In the genomic region with DNA sequence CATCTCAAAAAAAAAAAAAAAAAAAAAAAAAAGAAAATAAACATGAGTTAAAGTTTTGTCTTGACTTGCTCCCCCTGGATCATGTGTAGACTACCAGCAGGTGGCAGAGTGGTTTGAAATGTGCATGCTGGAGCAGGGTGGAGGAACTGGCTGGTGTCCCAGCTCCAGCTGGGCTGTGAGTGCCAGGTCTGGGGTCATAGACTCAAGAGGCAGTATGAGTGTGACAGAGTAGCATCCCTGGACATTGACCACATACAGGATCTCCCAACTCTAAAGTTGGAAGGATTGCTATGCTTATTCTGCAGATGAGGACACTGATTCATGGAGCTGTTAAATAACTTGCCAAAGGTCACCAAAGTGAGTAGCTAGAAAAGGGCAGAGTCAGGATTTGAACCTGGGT, we compare ENCODE assay signal across 8 cellular contexts.
DNase-seq lines count a peak whose midpoint lies in the region; TF ChIP-seq lines count a peak whose summit lies in the region.

No MANE protein-coding gene starts in this region.

- H3K36me3 ChIP-seq in MM.1S (replicated peaks; ENCODE audit: insufficient read depth, low read length), result no peaks in the 10 kb centered on the region

- peaks cover 29% of the 10 kb centered on the region for H3K9me3 Mint-ChIP-seq in HFFc6

- TF ChIP-seq CTCF in HFFc6 (IDR thresholded peaks at IDR 0.05) (peak; percentile 44; the same call in 1 of the 2 replicates), MM.1S (IDR thresholded peaks at IDR 0.05; ENCODE audit: low read length) (no peak)

- H3K27ac Mint-ChIP-seq in HFFc6, result no peak overlapping the region

- H3K27me3 Mint-ChIP-seq in HFFc6 (ENCODE audit: insufficient read depth), result no peaks in the 10 kb centered on the region

- H3K79me2 ChIP-seq in MM.1S (ENCODE audit: low read length), result no peaks in the 10 kb centered on the region

- no peaks in the 10 kb centered on the region for H3K9me2 ChIP-seq in MM.1S (replicated peaks; ENCODE audit: insufficient read depth, low read length)

- no peaks in the 10 kb centered on the region for H3F3A ChIP-seq in MM.1S (ENCODE audit: insufficient read depth, low read length)

- H3K9me3 ChIP-seq in MM.1S (replicated peaks; ENCODE audit: insufficient read depth, low read length), result no peaks in the 10 kb centered on the region

- no peak overlapping the region for H3K4me2 ChIP-seq in MM.1S (ENCODE audit: low read depth, low read length)

- no peak overlapping the region for H3K9ac ChIP-seq in MM.1S (ENCODE audit: low read length)

- H3K4me3 ChIP-seq in MM.1S (ENCODE audit: low read length), result no peak overlapping the region

- no peaks in the 10 kb centered on the region for H3K4me1 ChIP-seq in MM.1S (ENCODE audit: low read length)

- DNase-seq in AG20443 (ENCODE audit: low spot score) (peak; percentile 49), HFFc6 (no peak), anterior cingulate cortex (lab: John Stamatoyannopoulos, UW) (peak in 47 of 58 donors; percentile 1 to 63 (median 22)), inferior parietal cortex (ENCODE audit: extremely low spot score) (peak; percentile 58), MM.1S (no peak), KG1 (lab: John Stamatoyannopoulos, UW) (no peak)
- DNase-seq in activated CD4-positive, CD25-positive, alpha-beta regulatory T cell (lab: John Stamatoyannopoulos, UW), result no peak
- no peak for DNase-seq in activated naive CD4-positive, alpha-beta T cell treated with Interleukin-2 at 50 U/mL for 16 hours

- no peak overlapping the region for H3K27ac ChIP-seq in MM.1S (ENCODE audit: low read length)

- no peaks in the 10 kb centered on the region for H4K20me1 ChIP-seq in MM.1S (ENCODE audit: insufficient read depth, low read length)

- H3K36me3 Mint-ChIP-seq in HFFc6 (ENCODE audit: low read depth), result 0 out of 2 replicates have a peak, but pooled peaks cover 4% of the 10 kb centered on the region

- H3K4me1 Mint-ChIP-seq in HFFc6 (ENCODE audit: low read depth), result no peaks in the 10 kb centered on the region

- no peak overlapping the region for H3K4me3 Mint-ChIP-seq in HFFc6

- H3K27me3 ChIP-seq in MM.1S (replicated peaks; ENCODE audit: insufficient read depth, low read length), result no peaks in the 10 kb centered on the region

- H2AFZ ChIP-seq in MM.1S (ENCODE audit: low read length), result no peak overlapping the region

Comparison
In these comparisons a context has a peak if more than half of its experiments do, and no peak if none do; other contexts are left out.
1. DNase-seq: peak in AG20443 (single experiment), anterior cingulate cortex (47 of 58) and inferior parietal cortex (single experiment); none in HFFc6 (single experiment), activated CD4-positive, CD25-positive, alpha-beta regulatory T cell (0 of 4), MM.1S (single experiment), KG1 (single experiment) and activated naive CD4-positive, alpha-beta T cell treated with Interleukin-2 at 50 U/mL for 16 hours (single experiment).